ENCODE assay signal across 21 cellular contexts in genomic region chr4:77782102-77782835, GRCh38.
"Had no signal": no experiment of that assay in that cellular context is flagged by ENCODE, and none has a peak within 500 bp of the region (broad histone marks: within the 10 kb centered on the region; RNA-seq: fewer than 3 reads in every experiment).

No MANE protein-coding gene starts in this region.

- H3K9me3 ChIP-seq: esophagus muscularis mucosa, ovary, right lobe of liver had no signal

- H3K27ac ChIP-seq: coronary artery, esophagus muscularis mucosa, hepatocyte, ovary, right lobe of liver had no signal

- H2AFZ ChIP-seq: hepatocyte had no signal

- DNase-seq: activated B cell treated with CpG ODN at 0.5 μM for 24 hours; activated CD4-positive, alpha-beta T cell treated with anti-CD3 and anti-CD28 coated beads for 48 hours; activated CD8-positive, alpha-beta memory T cell treated with anti-CD3 and anti-CD28 coated beads for 24 hours; activated naive CD4-positive, alpha-beta T cell treated with anti-CD3 and anti-CD28 coated beads, Interleukin-2, amount 10 ng/mL, durations not matched to agents 7 days and 5 days; amniotic stem cell; caudate nucleus; kidney glomerular epithelial cell; left ventricle myocardium superior; ovary; right lobe of liver; stimulated activated CD4-positive, alpha-beta T cell treated with anti-CD3 and anti-CD28 coated beads, Interleukin-4, amount 100 ng/mL, for 4 hours; stimulated activated CD8-positive, alpha-beta memory T cell treated with anti-CD3 and anti-CD28 coated beads, Interleukin-4, amount 100 ng/mL, for 48 hours; stimulated activated naive CD8-positive, alpha-beta T cell treated with anti-CD3 and anti-CD28 coated beads, Interleukin-15, Interleukin-2, amounts not matched to agents 100 U/mL and 50 U/mL, for 24 hours; trophoblast cell had no signal

- H3K4me3 Mint-ChIP-seq: activated B cell treated with CpG ODN at 0.5 μM for 24 hours; activated naive CD4-positive, alpha-beta T cell treated with anti-CD3 and anti-CD28 coated beads, Interleukin-2, amount 10 ng/mL, durations not matched to agents 7 days and 5 days; memory B cell; T-helper 2 cell treated with Interferon-gamma antibody and Interleukin-4, amounts not matched to agents 5 μg/mL and 100 μg/mL, for 36 hours had no signal

- H3K4me2 ChIP-seq: hepatocyte, smooth muscle cell had no signal

- H3K27me3 ChIP-seq: esophagus muscularis mucosa, hepatocyte, ovary, right lobe of liver had no signal

- H3K27me3 Mint-ChIP-seq: activated B cell treated with CpG ODN at 0.5 μM for 24 hours; activated naive CD4-positive, alpha-beta T cell treated with anti-CD3 and anti-CD28 coated beads, Interleukin-2, amount 10 ng/mL, durations not matched to agents 7 days and 5 days; memory B cell had no signal

- H3K27ac Mint-ChIP-seq: activated B cell treated with CpG ODN at 0.5 μM for 24 hours; activated naive CD4-positive, alpha-beta T cell treated with anti-CD3 and anti-CD28 coated beads, Interleukin-2, amount 10 ng/mL, durations not matched to agents 7 days and 5 days; activated T-helper 2 cell treated with anti-CD3 and anti-CD28 coated beads, Interferon-gamma antibody, Interleukin-2, Interleukin-4, amounts not matched to agents 10 μg/mL and 5 μg/mL and 100 μg/mL, durations not matched to agents 14 hours and 24 hours and 36 hours; T-helper 2 cell treated with Interferon-gamma antibody and Interleukin-4, amounts not matched to agents 5 μg/mL and 100 μg/mL, for 36 hours had no signal

- H3K36me3 ChIP-seq: esophagus muscularis mucosa, ovary, right lobe of liver had no signal

- H3K4me3 ChIP-seq: coronary artery, esophagus muscularis mucosa, hepatocyte, ovary, right lobe of liver, smooth muscle cell had no signal

- H3K9me3 Mint-ChIP-seq: activated naive CD4-positive, alpha-beta T cell treated with anti-CD3 and anti-CD28 coated beads, Interleukin-2, amount 10 ng/mL, durations not matched to agents 7 days and 5 days; activated T-helper 2 cell treated with anti-CD3 and anti-CD28 coated beads, Interferon-gamma antibody, Interleukin-2, Interleukin-4, amounts not matched to agents 10 μg/mL and 5 μg/mL and 100 μg/mL, durations not matched to agents 14 hours and 24 hours and 36 hours; memory B cell; T-helper 2 cell treated with Interferon-gamma antibody and Interleukin-4, amounts not matched to agents 5 μg/mL and 100 μg/mL, for 36 hours had no signal

- ATAC-seq: left ventricle myocardium superior; stimulated activated naive CD8-positive, alpha-beta T cell treated with anti-CD3 and anti-CD28 coated beads, Interleukin-15, Interleukin-2, amounts not matched to agents 100 U/mL and 50 U/mL, for 24 hours had no signal
